32 cellular contexts compared by ENCODE assay signal in the genomic region with DNA sequence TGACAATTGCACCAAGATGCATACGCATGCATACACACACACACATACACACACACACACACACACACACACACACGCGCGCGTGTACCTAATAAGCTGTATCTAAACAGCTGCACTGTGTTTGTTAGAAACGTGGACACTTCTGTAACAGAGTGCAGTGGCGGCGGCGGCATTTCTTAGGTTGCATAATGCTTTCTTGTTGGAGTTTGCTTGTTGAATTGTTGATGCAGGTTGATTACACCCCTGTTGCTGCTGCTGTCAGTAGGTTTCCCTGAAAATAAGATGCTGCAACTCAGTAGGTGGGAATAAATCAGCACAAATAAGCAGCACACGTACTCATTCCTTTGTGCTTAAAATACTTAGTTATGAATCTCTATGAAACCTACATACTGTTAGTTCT.
"Had no signal": no experiment of that assay in that cellular context is flagged by ENCODE, and none has a peak within 500 bp of the region (broad histone marks: within the 10 kb centered on the region; RNA-seq: fewer than 3 reads in every experiment).

No MANE protein-coding gene starts in this region.

- DNase-seq: Karpas-422, Kasumi-1, MG63, MM.1S, MV-4-11, NCI-H1048, NCI-H1092, NCI-H1092 treated with DMSO at 0.1 percent for 48 hours, NCI-H1105, NCI-H1105 treated with DMSO at 0.1 percent for 48 hours, NCI-H1417, NCI-H1417 treated with DMSO at 0.1 percent for 48 hours, NCI-H1436, NCI-H1436 treated with DMSO at 0.1 percent for 48 hours, NCI-H146, NCI-H1694, NCI-H1694 treated with DMSO at 0.1 percent for 48 hours, NCI-H187, NCI-H187 treated with DMSO at 0.1 percent for 48 hours, NCI-H1930, NCI-H2029, NCI-H2029 treated with DMSO at 0.1 percent for 48 hours, NCI-H2081 treated with DMSO at 0.1 percent for 48 hours, NCI-H2107, NCI-H226, NCI-H345, NCI-H446, NCI-H446 treated with DMSO at 0.1 percent for 48 hours, NCI-H510A, NCI-H510A treated with DMSO at 0.1 percent for 48 hours, NCI-H524 had no signal

- H3K36me3 ChIP-seq: MG63 had no signal

- H3K4me2 ChIP-seq: KMS-11 had no signal

- H3K9ac ChIP-seq: KMS-11 had no signal

- H3K27me3 ChIP-seq: MG63 had no signal

- H3K27ac ChIP-seq: KMS-11 had no signal

- H3K4me3 ChIP-seq: MG63 had no signal
